In the genomic region with DNA sequence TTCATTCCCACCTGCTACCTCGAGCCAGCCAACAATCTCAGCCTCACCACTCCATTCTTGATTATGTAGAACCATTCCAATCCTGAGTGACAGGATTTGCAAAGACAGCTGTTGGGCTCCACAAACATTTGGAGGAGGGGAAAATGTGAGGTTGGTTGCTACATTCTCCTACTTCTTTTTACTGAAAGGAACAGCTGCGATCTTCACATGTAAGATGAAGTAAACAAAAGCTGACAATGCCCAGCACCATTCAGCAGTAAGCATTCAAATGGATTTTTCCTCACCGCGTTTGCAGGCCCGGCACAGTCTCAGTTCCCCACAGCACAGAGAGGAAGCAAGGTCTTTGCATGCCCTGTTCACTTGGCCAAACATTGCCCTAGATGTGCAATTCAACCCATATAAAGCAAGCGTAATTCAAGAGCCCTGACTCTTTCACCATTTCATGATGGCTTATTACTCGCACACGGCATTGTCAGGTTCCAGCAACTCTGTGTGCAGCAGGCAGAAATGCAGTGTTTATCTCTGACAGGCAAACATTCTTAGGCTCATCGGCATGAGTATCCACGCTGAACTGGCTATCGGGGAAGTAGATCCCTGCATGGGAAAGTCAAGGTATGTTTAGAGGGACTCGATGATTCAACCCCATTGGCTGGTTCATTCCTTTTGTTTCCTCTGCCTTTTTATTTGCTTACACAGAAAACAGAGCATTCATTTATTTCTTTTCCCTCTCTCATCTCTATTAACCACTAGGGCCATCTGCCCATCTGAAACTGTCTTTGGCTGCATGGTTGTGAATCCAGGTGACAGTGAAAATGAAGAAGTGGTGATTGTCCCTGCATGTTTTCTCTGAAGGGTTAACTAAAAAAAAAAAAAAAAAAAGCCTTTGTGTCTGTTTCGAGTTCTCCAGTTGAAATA, we compare ENCODE assay signal across 8 cellular contexts.
A peak's percentile ranks its signal among the peaks of the same experiment; 100 is the strongest.
DNase-seq lines count a peak whose midpoint lies in the region; ATAC-seq lines count a peak whose summit lies in the region.

No MANE protein-coding gene starts in this region.

- no peaks in the 10 kb centered on the region for H3K9me3 Mint-ChIP-seq in activated naive CD8-positive, alpha-beta T cell treated with anti-CD3 and anti-CD28 coated beads, Interleukin-2, amount 50 U/mL, for 24 hours

- H3K9me3 ChIP-seq in muscle layer of colon (ENCODE audit: low read length) = no peaks in the 10 kb centered on the region

- H3K4me3 ChIP-seq in muscle layer of colon (ENCODE audit: low read depth in 1 of 2, low read length in 2 of 2) = peak overlapping the region in 1 of 2 donors; percentile 16

- peak overlapping the region; percentile 50 for H3K27ac ChIP-seq in muscle layer of colon (ENCODE audit: low read depth, low read length)

- no peaks in the 10 kb centered on the region for H3K27me3 Mint-ChIP-seq in activated naive CD8-positive, alpha-beta T cell treated with anti-CD3 and anti-CD28 coated beads, Interleukin-2, amount 50 U/mL, for 24 hours

- H3K36me3 Mint-ChIP-seq in activated naive CD8-positive, alpha-beta T cell treated with anti-CD3 and anti-CD28 coated beads, Interleukin-2, amount 50 U/mL, for 24 hours (ENCODE audit: low read depth) = no peaks in the 10 kb centered on the region

- peaks cover 27% of the 10 kb centered on the region for H3K4me1 ChIP-seq in muscle layer of colon (ENCODE audit: insufficient read depth, low read length)

- peak; percentile 34 for ATAC-seq in GM19351 (IDR thresholded peaks at IDR 0.05; ENCODE audit: unreplicated experiment)
- peak; percentile 37 for ATAC-seq in HG03439 (IDR thresholded peaks at IDR 0.05; ENCODE audit: unreplicated experiment)
- no peak for ATAC-seq in activated naive CD8-positive, alpha-beta T cell treated with anti-CD3 and anti-CD28 coated beads, Interleukin-2, amount 50 U/mL, for 24 hours

- H3K9ac ChIP-seq in muscle layer of colon (ENCODE audit: low read length) = no peak overlapping the region

- no peaks in the 10 kb centered on the region for H3K36me3 ChIP-seq in muscle layer of colon (ENCODE audit: insufficient read depth, low read length)

- peak overlapping the region; percentile 13 for H3K4me3 Mint-ChIP-seq in activated naive CD8-positive, alpha-beta T cell treated with anti-CD3 and anti-CD28 coated beads, Interleukin-2, amount 50 U/mL, for 24 hours

- peaks cover 82% of the 10 kb centered on the region for H3K4me1 Mint-ChIP-seq in activated naive CD8-positive, alpha-beta T cell treated with anti-CD3 and anti-CD28 coated beads, Interleukin-2, amount 50 U/mL, for 24 hours

- DNase-seq in Ammon's horn (ENCODE audit: low spot score) (peak; percentile 83), dedifferentiated amniotic fluid mesenchymal stem cell (ENCODE audit: extremely low spot score) (no peak), foreskin melanocyte (no peak), NCI-H2081 treated with DMSO at 0.1 percent for 48 hours (lab: John Stamatoyannopoulos, UW) (no peak)
- DNase-seq in activated naive CD8-positive, alpha-beta T cell treated with anti-CD3 and anti-CD28 coated beads, Interleukin-2, amount 50 U/mL, for 24 hours = no peak

- H3K27me3 ChIP-seq in muscle layer of colon (ENCODE audit: control insufficient read depth in 1 of 2, insufficient read depth in 2 of 2, low read length in 2 of 2) = no peaks in the 10 kb centered on the region

- H3K27ac Mint-ChIP-seq in activated naive CD8-positive, alpha-beta T cell treated with anti-CD3 and anti-CD28 coated beads, Interleukin-2, amount 50 U/mL, for 24 hours = peak overlapping the region; percentile 46
